ENCODE assay signal across 24 cellular contexts in genomic region chr1:42886046-42886739, GRCh38.
"Had no signal": no experiment of that assay in that cellular context is flagged by ENCODE, and none has a peak within 500 bp of the region (broad histone marks: within the 10 kb centered on the region; RNA-seq: fewer than 3 reads in every experiment).

No MANE protein-coding gene starts in this region.

- H3K4me1 ChIP-seq: adrenal gland, body of pancreas, Peyer's patch had no signal

- H3K4me1 Mint-ChIP-seq: activated CD4-positive, alpha-beta T cell treated with anti-CD3 and anti-CD28 coated beads, Interleukin-2, amount 10 ng/mL, durations not matched to agents 24 days and 14 days had no signal

- H3K4me2 ChIP-seq: SK-N-SH had no signal

- H3K36me3 ChIP-seq: adrenal gland, Peyer's patch, SJSA1 had no signal

- H3K9ac ChIP-seq: SK-N-SH had no signal

- ATAC-seq: activated CD8-positive, alpha-beta T cell treated with anti-CD3 and anti-CD28 coated beads for 36 hours; activated naive CD4-positive, alpha-beta T cell treated with anti-CD3 and anti-CD28 coated beads, Interleukin-2, amount 50 U/mL, for 72 hours; body of pancreas had no signal

- H3K27ac ChIP-seq: adrenal gland, body of pancreas, Peyer's patch, SJSA1 had no signal

- H3K27me3 ChIP-seq: adrenal gland, body of pancreas, Peyer's patch had no signal

- H3K4me3 ChIP-seq: adrenal gland, body of pancreas, Peyer's patch, SJSA1 had no signal

- H3K27me3 Mint-ChIP-seq: activated CD8-positive, alpha-beta T cell treated with anti-CD3 and anti-CD28 coated beads for 36 hours had no signal

- H3K9me3 ChIP-seq: adrenal gland, body of pancreas, Peyer's patch, SJSA1, SK-N-SH had no signal

- H3K4me3 Mint-ChIP-seq: activated CD4-positive, alpha-beta T cell treated with anti-CD3 and anti-CD28 coated beads, Interleukin-2, amount 10 ng/mL, durations not matched to agents 24 days and 14 days; activated CD8-positive, alpha-beta T cell treated with anti-CD3 and anti-CD28 coated beads for 36 hours; activated naive CD4-positive, alpha-beta T cell treated with anti-CD3 and anti-CD28 coated beads for 36 hours; activated T-cell treated with anti-CD3 and anti-CD28 coated beads, Interleukin-2, amount 50 U/mL, for 24 hours; activated T-helper 1 cell treated with anti-CD3 and anti-CD28 coated beads, Interleukin-12 subunit alpha, Interleukin-12 subunit beta, Interleukin-2, Interleukin-4 antibody, amounts not matched to agents 30 ng/mL and 10 ng/mL and 1 ng/mL, durations not matched to agents 14 hours and 24 hours and 36 hours; T-helper 1 cell treated with Interleukin-12 subunit alpha and Interleukin-12 subunit beta and Interleukin-4 antibody, amounts not matched to agents 30 μg/mL and 1 μg/mL, for 36 hours; T-helper 2 cell treated with Interferon-gamma antibody and Interleukin-4, amounts not matched to agents 5 μg/mL and 100 μg/mL, for 36 hours had no signal

- H3K27ac Mint-ChIP-seq: activated CD4-positive, alpha-beta T cell treated with anti-CD3 and anti-CD28 coated beads, Interleukin-2, amount 10 ng/mL, durations not matched to agents 24 days and 14 days; activated CD8-positive, alpha-beta T cell treated with anti-CD3 and anti-CD28 coated beads for 36 hours; activated naive CD4-positive, alpha-beta T cell treated with anti-CD3 and anti-CD28 coated beads for 36 hours; activated T-cell treated with anti-CD3 and anti-CD28 coated beads, Interleukin-2, amount 50 U/mL, for 24 hours; activated T-helper 1 cell treated with anti-CD3 and anti-CD28 coated beads, Interleukin-12 subunit alpha, Interleukin-12 subunit beta, Interleukin-2, Interleukin-4 antibody, amounts not matched to agents 30 ng/mL and 10 ng/mL and 1 ng/mL, durations not matched to agents 14 hours and 24 hours and 36 hours; T-helper 1 cell treated with Interleukin-12 subunit alpha and Interleukin-12 subunit beta and Interleukin-4 antibody, amounts not matched to agents 30 μg/mL and 1 μg/mL, for 36 hours; T-helper 2 cell treated with Interferon-gamma antibody and Interleukin-4, amounts not matched to agents 5 μg/mL and 100 μg/mL, for 36 hours had no signal

- H3K9me3 Mint-ChIP-seq: activated CD4-positive, alpha-beta T cell treated with anti-CD3 and anti-CD28 coated beads, Interleukin-2, amount 10 ng/mL, durations not matched to agents 24 days and 14 days; activated CD8-positive, alpha-beta T cell treated with anti-CD3 and anti-CD28 coated beads for 36 hours; activated naive CD4-positive, alpha-beta T cell treated with anti-CD3 and anti-CD28 coated beads for 36 hours; activated naive CD4-positive, alpha-beta T cell treated with anti-CD3 and anti-CD28 coated beads, Interleukin-2, amount 50 U/mL, for 72 hours; activated T-cell treated with anti-CD3 and anti-CD28 coated beads, Interleukin-2, amount 50 U/mL, for 24 hours; activated T-helper 1 cell treated with anti-CD3 and anti-CD28 coated beads, Interleukin-12 subunit alpha, Interleukin-12 subunit beta, Interleukin-2, Interleukin-4 antibody, amounts not matched to agents 30 ng/mL and 10 ng/mL and 1 ng/mL, durations not matched to agents 14 hours and 24 hours and 36 hours; T-helper 1 cell treated with Interleukin-12 subunit alpha and Interleukin-12 subunit beta and Interleukin-4 antibody, amounts not matched to agents 30 μg/mL and 1 μg/mL, for 36 hours; T-helper 2 cell treated with Interferon-gamma antibody and Interleukin-4, amounts not matched to agents 5 μg/mL and 100 μg/mL, for 36 hours had no signal

- H3K36me3 Mint-ChIP-seq: activated naive CD4-positive, alpha-beta T cell treated with anti-CD3 and anti-CD28 coated beads, Interleukin-2, amount 50 U/mL, for 72 hours had no signal

- DNase-seq: activated CD4-positive, alpha-beta T cell treated with anti-CD3 and anti-CD28 coated beads, Interleukin-2, amount 10 ng/mL, durations not matched to agents 24 days and 14 days; activated CD4-positive, alpha-beta T cell treated with anti-CD3 and anti-CD28 coated beads, Interleukin-2, amount 50 U/mL, for 4 hours; activated CD8-positive, alpha-beta T cell treated with anti-CD3 and anti-CD28 coated beads for 36 hours; activated gamma-delta T cell treated with Interleukin-2 at 50 U/mL for 16 hours; activated naive CD4-positive, alpha-beta T cell treated with anti-CD3 and anti-CD28 coated beads for 36 hours; activated T-cell treated with anti-CD3 and anti-CD28 coated beads, Interleukin-2, amount 50 U/mL, for 24 hours; caudate nucleus; cerebellar nuclear complex; NCI-H1105 treated with DMSO at 0.1 percent for 48 hours; NCI-H1436; NCI-H1694; NCI-H1930; NCI-H2081 treated with DMSO at 0.1 percent for 48 hours; NCI-H345; NCI-H524 treated with DMSO at 0.1 percent for 48 hours; Peyer's patch had no signal

- H3K9me2 ChIP-seq: SK-N-SH had no signal
